Comparison of ENCODE assay signal across 22 cellular contexts in genomic region chr15:66795851-66796250, GRCh38.
DNase-seq lines count a peak whose midpoint lies in the region; ATAC-seq and TF ChIP-seq lines count a peak whose summit lies in the region.
"Had no signal": no experiment of that assay in that cellular context is flagged by ENCODE, and none has a peak within 500 bp of the region (broad histone marks: within the 10 kb centered on the region; RNA-seq: fewer than 3 reads in every experiment).

No MANE protein-coding gene starts in this region.

- no peak overlapping the region for H3K4me2 ChIP-seq in MM.1S (ENCODE audit: low read depth, low read length)
- H3K4me2 ChIP-seq: BLaER1 treated with 17β-estradiol and CSF1 and Interleukin-3, amounts not matched to agents 10 nM and 100 nM; GM23338; SK-N-SH had no signal

- TF ChIP-seq CTCF in sigmoid colon (IDR thresholded peaks at IDR 0.05) (no peak), MM.1S (IDR thresholded peaks at IDR 0.05; ENCODE audit: low read length) (no peak)
- no peak for TF ChIP-seq CTCF in activated CD8-positive, alpha-beta T cell treated with anti-CD3 and anti-CD28 coated beads for 36 hours (IDR thresholded peaks at IDR 0.05)

- TF ChIP-seq POLR2A in sigmoid colon (IDR thresholded peaks at IDR 0.05), result no peak

- H3K4me3 ChIP-seq in sigmoid colon, result no peak overlapping the region
- H3K4me3 ChIP-seq in MM.1S (ENCODE audit: low read length), result no peak overlapping the region
- H3K4me3 ChIP-seq: BLaER1 treated with 17β-estradiol and CSF1 and Interleukin-3, amounts not matched to agents 10 nM and 100 nM; GM23338; HAP-1 had no signal

- POLR2A ChIA-PET in activated CD8-positive, alpha-beta T cell treated with anti-CD3 and anti-CD28 coated beads for 36 hours (lab: Charles Lee), result no interaction called here

- H3K9me3 Mint-ChIP-seq in activated CD8-positive, alpha-beta T cell treated with anti-CD3 and anti-CD28 coated beads for 36 hours, result no peaks in the 10 kb centered on the region
- H3K9me3 Mint-ChIP-seq: GM23338 had no signal

- H4K20me1 ChIP-seq in MM.1S (ENCODE audit: insufficient read depth, low read length), result no peaks in the 10 kb centered on the region
- H4K20me1 ChIP-seq: BLaER1 treated with 17β-estradiol and CSF1 and Interleukin-3, amounts not matched to agents 10 nM and 100 nM had no signal

- H3K9ac ChIP-seq in MM.1S (ENCODE audit: low read length), result no peak overlapping the region
- H3K9ac ChIP-seq: BLaER1 treated with 17β-estradiol and CSF1 and Interleukin-3, amounts not matched to agents 10 nM and 100 nM; SK-N-SH had no signal

- intact Hi-C loops in sigmoid colon (cut with DNase I), result no loop called here
- intact Hi-C loops in activated CD8-positive, alpha-beta T cell treated with anti-CD3 and anti-CD28 coated beads for 36 hours (cut with micrococcal nuclease), result no loop called here

- H3K27ac ChIP-seq in sigmoid colon (no peak overlapping the region), MM.1S (ENCODE audit: low read length) (no peak overlapping the region)
- H3K27ac ChIP-seq: BLaER1 treated with 17β-estradiol and CSF1 and Interleukin-3, amounts not matched to agents 10 nM and 100 nM had no signal

- peaks cover 0 to 7% (median 0%) of the 10 kb centered on the region in 4 donors for H3K4me1 ChIP-seq in sigmoid colon
- H3K4me1 ChIP-seq in MM.1S (ENCODE audit: low read length), result no peaks in the 10 kb centered on the region
- H3K4me1 ChIP-seq: BLaER1 treated with 17β-estradiol and CSF1 and Interleukin-3, amounts not matched to agents 10 nM and 100 nM; HAP-1 had no signal

- CTCF ChIA-PET in activated CD8-positive, alpha-beta T cell treated with anti-CD3 and anti-CD28 coated beads for 36 hours (lab: Charles Lee), result no interaction called here

- no peaks in the 10 kb centered on the region for H3K4me1 Mint-ChIP-seq in activated CD8-positive, alpha-beta T cell treated with anti-CD3 and anti-CD28 coated beads for 36 hours (ENCODE audit: low read depth)
- H3K4me1 Mint-ChIP-seq: CD4-positive, alpha-beta memory T cell; GM23338 had no signal

- no peaks in the 10 kb centered on the region for H3F3A ChIP-seq in MM.1S (ENCODE audit: insufficient read depth, low read length)

- H3K27me3 Mint-ChIP-seq in activated CD8-positive, alpha-beta T cell treated with anti-CD3 and anti-CD28 coated beads for 36 hours, result peaks cover 2% of the 10 kb centered on the region

- H3K27me3 ChIP-seq in sigmoid colon, result no peaks in the 10 kb centered on the region
- no peaks in the 10 kb centered on the region for H3K27me3 ChIP-seq in MM.1S (replicated peaks; ENCODE audit: insufficient read depth, low read length)
- H3K27me3 ChIP-seq: BLaER1 treated with 17β-estradiol and CSF1 and Interleukin-3, amounts not matched to agents 10 nM and 100 nM had no signal

- peak; percentile 86 for ATAC-seq in esophagus mucosa
- no peak for ATAC-seq in activated CD8-positive, alpha-beta T cell treated with anti-CD3 and anti-CD28 coated beads for 36 hours
- ATAC-seq: GM23338 had no signal

- no peaks in the 10 kb centered on the region for H3K79me2 ChIP-seq in MM.1S (ENCODE audit: low read length)

- H3K27ac Mint-ChIP-seq in activated CD8-positive, alpha-beta T cell treated with anti-CD3 and anti-CD28 coated beads for 36 hours, result no peak overlapping the region
- H3K27ac Mint-ChIP-seq: CD4-positive, alpha-beta memory T cell; GM23338 had no signal

- no peaks in the 10 kb centered on the region for H3K36me3 Mint-ChIP-seq in activated CD8-positive, alpha-beta T cell treated with anti-CD3 and anti-CD28 coated beads for 36 hours (ENCODE audit: low read depth)
- H3K36me3 Mint-ChIP-seq: CD4-positive, alpha-beta memory T cell had no signal

- DNase-seq in NCI-H146 (lab: John Stamatoyannopoulos, UW), result peak; percentile 8
- DNase-seq in NCI-H146 treated with DMSO at 0.1 percent for 48 hours (lab: John Stamatoyannopoulos, UW; ENCODE audit: unreplicated experiment), result no peak
- peak; percentile 8 for DNase-seq in NCI-H526 treated with DMSO at 0.1 percent for 48 hours (lab: John Stamatoyannopoulos, UW)
- DNase-seq in sigmoid colon, result peak; percentile 26
- no peak for DNase-seq in MM.1S
- no peak for DNase-seq in KG1 (lab: John Stamatoyannopoulos, UW)
- DNase-seq in activated CD8-positive, alpha-beta T cell treated with anti-CD3 and anti-CD28 coated beads for 36 hours, result no peak
- DNase-seq: 8988T; Calu3; CD4-positive, alpha-beta memory T cell; DMS153; Karpas-422; NCI-H2029; NCI-H2171 treated with DMSO at 0.1 percent for 48 hours; NCI-H446; NK-92 treated with Interleukin-12 subunit alpha and Interleukin-12 subunit beta, amount 100 ng/mL, for 24 hours; SIG-M5; SK-N-SH had no signal

- H2AFZ ChIP-seq in MM.1S (ENCODE audit: low read length), result no peak overlapping the region
- H2AFZ ChIP-seq: GM23338 had no signal

- H3K9me3 ChIP-seq in sigmoid colon, result no peaks in the 10 kb centered on the region
- no peaks in the 10 kb centered on the region for H3K9me3 ChIP-seq in MM.1S (replicated peaks; ENCODE audit: insufficient read depth, low read length)
- H3K9me3 ChIP-seq: BLaER1 treated with 17β-estradiol and CSF1 and Interleukin-3, amounts not matched to agents 10 nM and 100 nM; HAP-1; SK-N-SH had no signal

- H3K36me3 ChIP-seq in sigmoid colon (no peaks in the 10 kb centered on the region), MM.1S (replicated peaks; ENCODE audit: insufficient read depth, low read length) (no peaks in the 10 kb centered on the region)
- H3K36me3 ChIP-seq: BLaER1 treated with 17β-estradiol and CSF1 and Interleukin-3, amounts not matched to agents 10 nM and 100 nM; HAP-1 had no signal

- no peak for TF ChIP-seq EP300 in sigmoid colon (IDR thresholded peaks at IDR 0.05)

- no peaks in the 10 kb centered on the region for H3K9me2 ChIP-seq in MM.1S (replicated peaks; ENCODE audit: insufficient read depth, low read length)
- H3K9me2 ChIP-seq: SK-N-SH had no signal

- WGBS in sigmoid colon, 2 donors, result 27 to 77% methylated on average over 10 of the region's 10 CpGs

- no peak overlapping the region for H3K4me3 Mint-ChIP-seq in activated CD8-positive, alpha-beta T cell treated with anti-CD3 and anti-CD28 coated beads for 36 hours
- H3K4me3 Mint-ChIP-seq: CD4-positive, alpha-beta memory T cell; GM23338 had no signal

Comparison
In these comparisons a context has a peak if more than half of its experiments do, and no peak if none do; other contexts are left out.
1. DNase-seq: peak in NCI-H146 (single experiment), NCI-H526 treated with DMSO at 0.1 percent for 48 hours (single experiment) and sigmoid colon (single experiment); none in NCI-H146 treated with DMSO at 0.1 percent for 48 hours (single experiment), MM.1S (single experiment), KG1 (single experiment) and activated CD8-positive, alpha-beta T cell treated with anti-CD3 and anti-CD28 coated beads for 36 hours (single experiment).